In genomic region chr1:181769846-181770245, GRCh38 we compare ENCODE assay signal across 36 cellular contexts.
"Had no signal": no experiment of that assay in that cellular context is flagged by ENCODE, and none has a peak within 500 bp of the region (broad histone marks: within the 10 kb centered on the region; RNA-seq: fewer than 3 reads in every experiment).

No MANE protein-coding gene starts in this region.

- H3K9me3 Mint-ChIP-seq: activated B cell treated with CpG ODN at 0.5 μM for 24 hours; activated CD4-positive, alpha-beta memory T cell treated with anti-CD3 and anti-CD28 coated beads for 36 hours; activated CD4-positive, alpha-beta T cell treated with anti-CD3 and anti-CD28 coated beads, Interleukin-2, amount 10 ng/mL, durations not matched to agents 24 days and 14 days; activated CD8-positive, alpha-beta T cell treated with anti-CD3 and anti-CD28 coated beads for 36 hours; activated naive CD4-positive, alpha-beta T cell treated with anti-CD3 and anti-CD28 coated beads for 36 hours; activated naive CD4-positive, alpha-beta T cell treated with anti-CD3 and anti-CD28 coated beads, Interleukin-2, amount 50 U/mL, for 72 hours; activated naive CD8-positive, alpha-beta T cell treated with anti-CD3 and anti-CD28 coated beads for 36 hours; activated T-cell treated with anti-CD3 and anti-CD28 coated beads, Interleukin-2, amount 50 U/mL, for 4 hours; activated T-cell treated with anti-CD3 and anti-CD28 coated beads, Interleukin-2, amount 50 U/mL, for 72 hours; activated T-helper 1 cell treated with anti-CD3 and anti-CD28 coated beads, Interleukin-12 subunit alpha, Interleukin-12 subunit beta, Interleukin-2, Interleukin-4 antibody, amounts not matched to agents 30 ng/mL and 10 ng/mL and 1 ng/mL, durations not matched to agents 14 hours and 24 hours and 36 hours; activated T-helper 17 cell treated with anti-CD3 and anti-CD28 coated beads, Interleukin-2, amount 50 U/mL, for 72 hours; central memory CD8-positive, alpha-beta T cell; T-helper 1 cell treated with Interleukin-12 subunit alpha and Interleukin-12 subunit beta and Interleukin-4 antibody, amounts not matched to agents 30 μg/mL and 1 μg/mL, for 36 hours; T-helper 2 cell treated with Interferon-gamma antibody and Interleukin-4, amounts not matched to agents 5 μg/mL and 100 μg/mL, for 36 hours had no signal

- H3K9me3 ChIP-seq: adrenal gland, body of pancreas had no signal

- ATAC-seq: activated CD8-positive, alpha-beta T cell treated with anti-CD3 and anti-CD28 coated beads for 36 hours; activated naive CD4-positive, alpha-beta T cell treated with anti-CD3 and anti-CD28 coated beads, Interleukin-2, amount 50 U/mL, for 72 hours; activated T-cell treated with anti-CD3 and anti-CD28 coated beads, Interleukin-2, amount 50 U/mL, for 4 hours; activated T-cell treated with anti-CD3 and anti-CD28 coated beads, Interleukin-2, amount 50 U/mL, for 72 hours; activated T-helper 17 cell treated with anti-CD3 and anti-CD28 coated beads, Interleukin-2, amount 50 U/mL, for 72 hours; body of pancreas had no signal

- H3K27me3 ChIP-seq: adrenal gland, body of pancreas, brain microvascular endothelial cell, cardiac muscle cell had no signal

- H3K4me3 ChIP-seq: adrenal gland, body of pancreas, cardiac muscle cell had no signal

- H3K4me3 Mint-ChIP-seq: activated B cell treated with CpG ODN at 0.5 μM for 24 hours; activated CD4-positive, alpha-beta memory T cell treated with anti-CD3 and anti-CD28 coated beads for 36 hours; activated CD4-positive, alpha-beta T cell treated with anti-CD3 and anti-CD28 coated beads, Interleukin-2, amount 10 ng/mL, durations not matched to agents 24 days and 14 days; activated CD8-positive, alpha-beta T cell treated with anti-CD3 and anti-CD28 coated beads for 36 hours; activated naive CD4-positive, alpha-beta T cell treated with anti-CD3 and anti-CD28 coated beads for 36 hours; activated naive CD8-positive, alpha-beta T cell treated with anti-CD3 and anti-CD28 coated beads for 36 hours; activated T-cell treated with anti-CD3 and anti-CD28 coated beads, Interleukin-2, amount 50 U/mL, for 4 hours; activated T-cell treated with anti-CD3 and anti-CD28 coated beads, Interleukin-2, amount 50 U/mL, for 72 hours; activated T-helper 1 cell treated with anti-CD3 and anti-CD28 coated beads, Interleukin-12 subunit alpha, Interleukin-12 subunit beta, Interleukin-2, Interleukin-4 antibody, amounts not matched to agents 30 ng/mL and 10 ng/mL and 1 ng/mL, durations not matched to agents 14 hours and 24 hours and 36 hours; activated T-helper 17 cell treated with anti-CD3 and anti-CD28 coated beads, Interleukin-2, amount 50 U/mL, for 72 hours; central memory CD8-positive, alpha-beta T cell; T-helper 1 cell treated with Interleukin-12 subunit alpha and Interleukin-12 subunit beta and Interleukin-4 antibody, amounts not matched to agents 30 μg/mL and 1 μg/mL, for 36 hours; T-helper 2 cell treated with Interferon-gamma antibody and Interleukin-4, amounts not matched to agents 5 μg/mL and 100 μg/mL, for 36 hours had no signal

- H3K4me1 Mint-ChIP-seq: activated B cell treated with CpG ODN at 0.5 μM for 24 hours; activated naive CD8-positive, alpha-beta T cell treated with anti-CD3 and anti-CD28 coated beads for 36 hours; activated T-helper 17 cell treated with anti-CD3 and anti-CD28 coated beads, Interleukin-2, amount 50 U/mL, for 72 hours; central memory CD8-positive, alpha-beta T cell had no signal

- H3K4me1 ChIP-seq: adrenal gland, body of pancreas had no signal

- H3K36me3 ChIP-seq: adrenal gland, brain microvascular endothelial cell, cardiac muscle cell had no signal

- H3K27ac Mint-ChIP-seq: activated B cell treated with CpG ODN at 0.5 μM for 24 hours; activated CD4-positive, alpha-beta memory T cell treated with anti-CD3 and anti-CD28 coated beads for 36 hours; activated CD4-positive, alpha-beta T cell treated with anti-CD3 and anti-CD28 coated beads, Interleukin-2, amount 10 ng/mL, durations not matched to agents 24 days and 14 days; activated CD8-positive, alpha-beta T cell treated with anti-CD3 and anti-CD28 coated beads for 36 hours; activated naive CD4-positive, alpha-beta T cell treated with anti-CD3 and anti-CD28 coated beads for 36 hours; activated naive CD4-positive, alpha-beta T cell treated with anti-CD3 and anti-CD28 coated beads, Interleukin-2, amount 50 U/mL, for 72 hours; activated naive CD8-positive, alpha-beta T cell treated with anti-CD3 and anti-CD28 coated beads for 36 hours; activated T-cell treated with anti-CD3 and anti-CD28 coated beads, Interleukin-2, amount 50 U/mL, for 72 hours; activated T-helper 1 cell treated with anti-CD3 and anti-CD28 coated beads, Interleukin-12 subunit alpha, Interleukin-12 subunit beta, Interleukin-2, Interleukin-4 antibody, amounts not matched to agents 30 ng/mL and 10 ng/mL and 1 ng/mL, durations not matched to agents 14 hours and 24 hours and 36 hours; activated T-helper 17 cell treated with anti-CD3 and anti-CD28 coated beads, Interleukin-2, amount 50 U/mL, for 72 hours; T-helper 1 cell treated with Interleukin-12 subunit alpha and Interleukin-12 subunit beta and Interleukin-4 antibody, amounts not matched to agents 30 μg/mL and 1 μg/mL, for 36 hours; T-helper 2 cell treated with Interferon-gamma antibody and Interleukin-4, amounts not matched to agents 5 μg/mL and 100 μg/mL, for 36 hours had no signal

- H3K36me3 Mint-ChIP-seq: activated CD4-positive, alpha-beta memory T cell treated with anti-CD3 and anti-CD28 coated beads for 36 hours; activated naive CD4-positive, alpha-beta T cell treated with anti-CD3 and anti-CD28 coated beads, Interleukin-2, amount 50 U/mL, for 72 hours; activated naive CD8-positive, alpha-beta T cell treated with anti-CD3 and anti-CD28 coated beads for 36 hours had no signal

- H3K27ac ChIP-seq: adrenal gland, body of pancreas, brain microvascular endothelial cell, cardiac muscle cell, VCaP had no signal

- DNase-seq: activated B cell treated with CpG ODN at 0.5 μM for 24 hours; activated CD4-positive, alpha-beta memory T cell treated with anti-CD3 and anti-CD28 coated beads for 36 hours; activated CD4-positive, alpha-beta T cell treated with anti-CD3 and anti-CD28 coated beads for 4 hours; activated CD4-positive, alpha-beta T cell treated with anti-CD3 and anti-CD28 coated beads, Interleukin-2, amount 10 ng/mL, durations not matched to agents 24 days and 14 days; activated CD4-positive, alpha-beta T cell treated with anti-CD3 and anti-CD28 coated beads, Interleukin-2, amount 50 U/mL, for 1 hour; activated CD4-positive, alpha-beta T cell treated with anti-CD3 and anti-CD28 coated beads, Interleukin-2, amount 50 U/mL, for 4 hours; activated CD4-positive, CD25-positive, alpha-beta regulatory T cell treated with anti-CD3 and anti-CD28 coated beads, Interleukin-2, amount 50 U/mL, for 72 hours; activated CD8-positive, alpha-beta memory T cell treated with anti-CD3 and anti-CD28 coated beads, Interleukin-2, amount 50 U/mL, for 4 hours; activated CD8-positive, alpha-beta T cell treated with anti-CD3 and anti-CD28 coated beads for 36 hours; activated effector memory CD4-positive, alpha-beta T cell treated with anti-CD3 and anti-CD28 coated beads, Interleukin-2, amount 50 U/mL, for 16 hours; activated gamma-delta T cell treated with Interleukin-2 at 50 U/mL for 16 hours; activated naive CD4-positive, alpha-beta T cell; activated naive CD4-positive, alpha-beta T cell treated with anti-CD3 and anti-CD28 coated beads for 36 hours; activated naive CD4-positive, alpha-beta T cell treated with anti-CD3 and anti-CD28 coated beads, Interleukin-2, amount 50 U/mL, for 16 hours; activated naive CD8-positive, alpha-beta T cell treated with anti-CD3 and anti-CD28 coated beads for 36 hours; activated T-cell treated with anti-CD3 and anti-CD28 coated beads for 4 hours; activated T-cell treated with anti-CD3 and anti-CD28 coated beads, Interleukin-2, amount 50 U/mL, for 1 hour; activated T-cell treated with anti-CD3 and anti-CD28 coated beads, Interleukin-2, amount 50 U/mL, for 4 hours; activated T-cell treated with anti-CD3 and anti-CD28 coated beads, Interleukin-2, amount 50 U/mL, for 72 hours; adrenal gland; amniotic stem cell; aorta; body of pancreas; brain microvascular endothelial cell; cerebellar nuclear complex; T-helper 1 cell; T-helper 2 cell; T-helper 9 cell had no signal

- H3K27me3 Mint-ChIP-seq: activated B cell treated with CpG ODN at 0.5 μM for 24 hours had no signal
